In the genomic region with DNA sequence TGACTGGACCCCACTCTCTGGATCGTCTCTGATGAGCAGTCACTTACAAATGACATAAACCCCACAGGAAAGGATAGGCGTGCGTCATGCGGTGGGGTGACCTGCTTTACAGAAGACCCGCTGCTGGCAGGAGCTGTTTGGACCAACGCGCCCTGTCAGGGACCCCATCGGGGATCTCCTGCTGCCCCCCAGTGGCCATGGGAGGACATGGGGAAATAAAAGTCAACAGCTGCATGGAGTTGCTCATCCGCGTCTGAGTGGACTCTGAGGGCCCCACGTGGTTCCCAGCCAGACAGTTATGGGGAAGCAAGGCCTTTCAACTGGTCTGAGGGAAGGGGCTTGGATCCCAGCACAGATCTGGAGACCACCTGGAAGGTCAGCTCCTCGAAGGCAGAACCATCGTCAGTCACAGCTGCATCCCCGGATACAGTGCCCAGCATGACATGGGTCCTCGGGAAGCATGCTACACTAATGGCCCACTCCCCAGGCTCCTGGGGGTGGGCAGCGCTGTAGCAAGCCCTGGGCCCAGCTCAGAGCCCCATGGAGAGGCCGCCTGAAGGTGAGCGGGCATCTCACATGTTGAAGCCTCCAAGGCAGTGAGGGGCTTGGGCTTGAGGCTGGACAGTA, we compare ENCODE assay signal across 8 cellular contexts. TPM values are rescaled to one million over a fixed set of nuclear protein-coding genes. Genes with fewer than 3 reads are reported as not detected.
DNase-seq lines count a peak whose midpoint lies in the region; ATAC-seq and TF ChIP-seq lines count a peak whose summit lies in the region.

No MANE protein-coding gene starts in this region.

- TF ChIP-seq POLR2A in gastroesophageal sphincter (IDR thresholded peaks at IDR 0.05) (no peak), ovary (IDR thresholded peaks at IDR 0.05) (no peak), suprapubic skin (IDR thresholded peaks at IDR 0.05) (no peak)

- DNase-seq in DMS153 treated with DMSO at 0.1 percent for 48 hours (lab: John Stamatoyannopoulos, UW; ENCODE audit: unreplicated experiment): peak; percentile 25
- no peak for DNase-seq in DMS153 (lab: John Stamatoyannopoulos, UW)
- DNase-seq in LNCaP clone FGC (ENCODE audit: low read depth): no peak
- DNase-seq in SJCRH30: peak; percentile 90 to 94
- peak; percentile 91 for DNase-seq in activated effector memory CD4-positive, alpha-beta T cell treated with anti-CD3 and anti-CD28 coated beads, Interleukin-2, amount 50 U/mL, for 16 hours
- DNase-seq in ovary: peak; percentile 82 to 91 (median 89)
- DNase-seq in suprapubic skin (ENCODE audit: low spot score in 2 of 2): peak; percentile 92 to 93

- H3K9me3 ChIP-seq in SJCRH30 (replicated peaks) (no peaks in the 10 kb centered on the region), gastroesophageal sphincter (no peaks in the 10 kb centered on the region), ovary (no peaks in the 10 kb centered on the region), suprapubic skin (no peaks in the 10 kb centered on the region)

- TF ChIP-seq EP300 in gastroesophageal sphincter (IDR thresholded peaks at IDR 0.05): no peak
- no peak for TF ChIP-seq EP300 in ovary (IDR thresholded peaks at IDR 0.05)
- no peak for TF ChIP-seq EP300 in suprapubic skin (IDR thresholded peaks at IDR 0.05)

- H3K36me3 ChIP-seq in SJCRH30 (0 out of 2 replicates have a peak, but pooled peaks cover 2% of the 10 kb centered on the region), gastroesophageal sphincter (no peaks in the 10 kb centered on the region), ovary (no peaks in the 10 kb centered on the region), suprapubic skin (no peaks in the 10 kb centered on the region)

- H3K27ac ChIP-seq in SJCRH30: peak overlapping the region; percentile 25
- H3K27ac ChIP-seq in gastroesophageal sphincter: no peak overlapping the region
- H3K27ac ChIP-seq in ovary: no peak overlapping the region
- no peak overlapping the region for H3K27ac ChIP-seq in suprapubic skin

- TF ChIP-seq CTCF in LNCaP clone FGC (IDR thresholded peaks at IDR 0.05; ENCODE audit: control insufficient read depth, extremely low read depth, insufficient read depth): peak; percentile 86
- TF ChIP-seq CTCF in gastroesophageal sphincter (IDR thresholded peaks at IDR 0.05): peak in 3 of 4 experiments; percentile 85 to 92 (median 85)
- peak; percentile 82 to 87 (median 83) for TF ChIP-seq CTCF in ovary (IDR thresholded peaks at IDR 0.05)
- peak; percentile 82 to 85 for TF ChIP-seq CTCF in suprapubic skin (IDR thresholded peaks at IDR 0.05)

- peaks cover 19% of the 10 kb centered on the region for H3K4me1 ChIP-seq in SJCRH30
- H3K4me1 ChIP-seq in gastroesophageal sphincter: peaks cover 0 to 34% (median 13%) of the 10 kb centered on the region in 3 donors
- H3K4me1 ChIP-seq in ovary (ENCODE audit: insufficient read depth): peaks cover 15% of the 10 kb centered on the region
- peaks cover 23% of the 10 kb centered on the region for H3K4me1 ChIP-seq in suprapubic skin

- intact Hi-C loops in ovary (cut with DNase I): loop anchor here in 2 of 4 donors (5.0 kb wide), 2 partner anchors 42 to 202 kb away; no protein-coding TSS in a partner anchor

- WGBS in gastroesophageal sphincter (ENCODE audit: low coverage in 1 of 2), 2 donors: 0% methylated on average over 5 to 7 of the region's 18 CpGs
- WGBS in ovary, 3 donors: 13 to 16% (median 14%) methylated on average over 17 to 18 of the region's 18 CpGs
- 8% methylated on average over 15 of the region's 18 CpGs for WGBS in suprapubic skin

- H3K27me3 ChIP-seq in SJCRH30: peaks cover 3% of the 10 kb centered on the region; the same call in 1 of the 2 replicates
- H3K27me3 ChIP-seq in gastroesophageal sphincter: peaks cover 24% of the 10 kb centered on the region
- no peaks in the 10 kb centered on the region for H3K27me3 ChIP-seq in ovary
- no peaks in the 10 kb centered on the region for H3K27me3 ChIP-seq in suprapubic skin

- peak; percentile 81 for ATAC-seq in gastroesophageal sphincter

- H3K4me3 ChIP-seq in LNCaP clone FGC (ENCODE audit: low read depth, low read length) (no peak overlapping the region), SJCRH30 (no peak overlapping the region), gastroesophageal sphincter (no peak overlapping the region), ovary (no peak overlapping the region), suprapubic skin (no peak overlapping the region)

RNA-seq across cellular contexts. Expression of gene PTH1R, which starts 32.1 kb away (rescaled TPM):
- total RNA-seq in SJCRH30 (2014; rRNA removed; shearing (Covaris generic)): 6.6 and 6.7 TPM in 2 replicates
- 10 to 100 TPM in 3 of 4 donors, 1 to 10 TPM in 1; 7.8 to 18.5 (median 14.5) TPM for total RNA-seq in gastroesophageal sphincter
- total RNA-seq in ovary: 10 to 100 TPM in 6 of 7 donors, 1 to 10 TPM in 1; 5.9 to 23.9 (median 13.4) TPM
- 1 to 10 TPM; 3.8 to 9.4 TPM for polyA plus RNA-seq in ovary
- 1 to 10 TPM; 1.1 to 4.2 (median 3.0) TPM for total RNA-seq in suprapubic skin

RNA-seq across cellular contexts. Expression of gene MYL3, which starts 46.4 kb away (rescaled TPM):
- not detected in 2 replicates for total RNA-seq in SJCRH30 (2014; rRNA removed; shearing (Covaris generic))
- total RNA-seq in gastroesophageal sphincter (1 to 10 TPM; 2.6 to 5.3 (median 4.2) TPM), ovary (10 to 100 TPM in 1 of 7 donors, 1 to 10 TPM in 6; 2.6 to 10.8 (median 4.3) TPM), suprapubic skin (1 to 10 TPM in 1 of 4 donors, not detected in 3; 1.4 TPM)
- polyA plus RNA-seq in ovary: 1 to 10 TPM in 1 of 2 donors, under 1 TPM in 1; 0.63 to 2.9 TPM

Comparison
In these comparisons a context has a peak if more than half of its experiments do, and no peak if none do; other contexts are left out.
1. DNase-seq: peak in DMS153 treated with DMSO at 0.1 percent for 48 hours (single experiment), SJCRH30 (2 of 2), activated effector memory CD4-positive, alpha-beta T cell treated with anti-CD3 and anti-CD28 coated beads, Interleukin-2, amount 50 U/mL, for 16 hours (single experiment), ovary (5 of 5) and suprapubic skin (2 of 2); none in DMS153 (single experiment) and LNCaP clone FGC (single experiment).
2. Peak in every context shown above with its lines, with median percentiles within 50 percentile points of each other: CTCF ChIP-seq.